ENCODE assay signal across 1 cellular context in the genomic region with DNA sequence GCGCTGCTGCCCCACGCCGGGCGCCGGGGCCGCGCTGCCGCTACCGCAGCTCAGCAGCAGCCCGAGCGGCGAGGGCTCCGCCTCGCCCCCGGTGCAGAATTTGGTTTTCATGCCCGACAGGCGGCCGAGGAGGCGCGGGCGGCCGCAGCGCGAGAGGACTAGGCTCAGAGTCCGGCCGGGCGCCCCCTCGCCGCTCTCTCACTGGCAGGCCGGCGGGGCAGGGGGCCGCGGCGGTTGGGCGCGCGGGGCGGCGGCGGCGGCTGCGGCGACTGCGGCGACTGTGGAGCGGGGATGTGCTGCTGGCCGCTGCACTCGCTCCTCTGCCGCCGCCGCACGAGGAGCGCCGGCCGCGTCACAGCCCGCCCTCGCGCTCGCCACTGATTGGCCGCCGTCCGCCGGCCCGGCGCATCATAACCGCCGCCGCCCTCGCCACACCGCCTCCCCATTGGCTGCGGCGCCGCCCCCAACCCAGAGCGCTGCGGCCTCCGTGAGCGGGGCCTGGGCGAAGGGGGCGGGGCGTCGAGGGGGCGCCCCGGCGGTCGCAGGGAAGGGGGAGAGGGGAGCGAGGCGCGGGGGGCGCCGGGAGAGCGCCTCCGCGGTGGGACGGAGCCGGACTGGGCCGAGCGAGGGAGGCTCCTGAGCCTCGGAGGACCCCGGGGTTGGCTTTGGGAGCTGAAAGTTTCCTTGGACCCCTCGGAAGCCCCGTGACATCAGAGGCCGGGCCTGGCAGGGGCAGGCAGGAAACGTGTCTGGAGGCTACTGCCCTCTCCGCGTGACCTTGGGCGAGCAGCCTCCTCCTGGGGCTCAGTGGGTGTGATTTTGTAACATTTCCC.
TF ChIP-seq lines count a peak whose summit lies in the region.

A gene (minus strand): TSS at position 322 of the 833 bp plus-strand sequence. CDS start 211 bp downstream, at position 111.

TF ChIP-seq in K562, 482 proteins besides CTCF, POLR2A, EP300 and RAD21 (continued from another document and continues in another):
- TF ChIP-seq, protein P1, sequence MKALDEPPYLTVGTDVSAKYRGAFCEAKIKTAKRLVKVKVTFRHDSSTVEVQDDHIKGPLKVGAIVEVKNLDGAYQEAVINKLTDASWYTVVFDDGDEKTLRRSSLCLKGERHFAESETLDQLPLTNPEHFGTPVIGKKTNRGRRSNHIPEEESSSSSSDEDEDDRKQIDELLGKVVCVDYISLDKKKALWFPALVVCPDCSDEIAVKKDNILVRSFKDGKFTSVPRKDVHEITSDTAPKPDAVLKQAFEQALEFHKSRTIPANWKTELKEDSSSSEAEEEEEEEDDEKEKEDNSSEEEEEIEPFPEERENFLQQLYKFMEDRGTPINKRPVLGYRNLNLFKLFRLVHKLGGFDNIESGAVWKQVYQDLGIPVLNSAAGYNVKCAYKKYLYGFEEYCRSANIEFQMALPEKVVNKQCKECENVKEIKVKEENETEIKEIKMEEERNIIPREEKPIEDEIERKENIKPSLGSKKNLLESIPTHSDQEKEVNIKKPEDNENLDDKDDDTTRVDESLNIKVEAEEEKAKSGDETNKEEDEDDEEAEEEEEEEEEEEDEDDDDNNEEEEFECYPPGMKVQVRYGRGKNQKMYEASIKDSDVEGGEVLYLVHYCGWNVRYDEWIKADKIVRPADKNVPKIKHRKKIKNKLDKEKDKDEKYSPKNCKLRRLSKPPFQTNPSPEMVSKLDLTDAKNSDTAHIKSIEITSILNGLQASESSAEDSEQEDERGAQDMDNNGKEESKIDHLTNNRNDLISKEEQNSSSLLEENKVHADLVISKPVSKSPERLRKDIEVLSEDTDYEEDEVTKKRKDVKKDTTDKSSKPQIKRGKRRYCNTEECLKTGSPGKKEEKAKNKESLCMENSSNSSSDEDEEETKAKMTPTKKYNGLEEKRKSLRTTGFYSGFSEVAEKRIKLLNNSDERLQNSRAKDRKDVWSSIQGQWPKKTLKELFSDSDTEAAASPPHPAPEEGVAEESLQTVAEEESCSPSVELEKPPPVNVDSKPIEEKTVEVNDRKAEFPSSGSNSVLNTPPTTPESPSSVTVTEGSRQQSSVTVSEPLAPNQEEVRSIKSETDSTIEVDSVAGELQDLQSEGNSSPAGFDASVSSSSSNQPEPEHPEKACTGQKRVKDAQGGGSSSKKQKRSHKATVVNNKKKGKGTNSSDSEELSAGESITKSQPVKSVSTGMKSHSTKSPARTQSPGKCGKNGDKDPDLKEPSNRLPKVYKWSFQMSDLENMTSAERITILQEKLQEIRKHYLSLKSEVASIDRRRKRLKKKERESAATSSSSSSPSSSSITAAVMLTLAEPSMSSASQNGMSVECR (CRISPR knock-in tag; IDR thresholded peaks at IDR 0.05): 0 out of 2 replicates have a peak, but pooled peaks have one; percentile 23
- TF ChIP-seq ZFX (CRISPR knock-in tag; IDR thresholded peaks at IDR 0.05): peak; percentile 91
- TF ChIP-seq, protein P2, sequence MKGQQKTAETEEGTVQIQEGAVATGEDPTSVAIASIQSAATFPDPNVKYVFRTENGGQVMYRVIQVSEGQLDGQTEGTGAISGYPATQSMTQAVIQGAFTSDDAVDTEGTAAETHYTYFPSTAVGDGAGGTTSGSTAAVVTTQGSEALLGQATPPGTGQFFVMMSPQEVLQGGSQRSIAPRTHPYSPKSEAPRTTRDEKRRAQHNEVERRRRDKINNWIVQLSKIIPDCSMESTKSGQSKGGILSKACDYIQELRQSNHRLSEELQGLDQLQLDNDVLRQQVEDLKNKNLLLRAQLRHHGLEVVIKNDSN (CRISPR knock-in tag; IDR thresholded peaks at IDR 0.05): peak; percentile 57
- peak; percentile 91 for TF ChIP-seq TAF1 (IDR thresholded peaks at IDR 0.05; ENCODE audit: control insufficient read depth, extremely low read depth, insufficient read depth, low read length, severe bottlenecking)
- TF ChIP-seq MBD2 (IDR thresholded peaks at IDR 0.05; ENCODE audit: borderline replicate concordance, low read depth): peak; percentile 58; the same call in 1 of the 2 replicates
- TF ChIP-seq EWSR1 (IDR thresholded peaks at IDR 0.05; ENCODE audit: borderline replicate concordance, low read depth, partially characterized antibody): no peak
- TF ChIP-seq, protein P3, sequence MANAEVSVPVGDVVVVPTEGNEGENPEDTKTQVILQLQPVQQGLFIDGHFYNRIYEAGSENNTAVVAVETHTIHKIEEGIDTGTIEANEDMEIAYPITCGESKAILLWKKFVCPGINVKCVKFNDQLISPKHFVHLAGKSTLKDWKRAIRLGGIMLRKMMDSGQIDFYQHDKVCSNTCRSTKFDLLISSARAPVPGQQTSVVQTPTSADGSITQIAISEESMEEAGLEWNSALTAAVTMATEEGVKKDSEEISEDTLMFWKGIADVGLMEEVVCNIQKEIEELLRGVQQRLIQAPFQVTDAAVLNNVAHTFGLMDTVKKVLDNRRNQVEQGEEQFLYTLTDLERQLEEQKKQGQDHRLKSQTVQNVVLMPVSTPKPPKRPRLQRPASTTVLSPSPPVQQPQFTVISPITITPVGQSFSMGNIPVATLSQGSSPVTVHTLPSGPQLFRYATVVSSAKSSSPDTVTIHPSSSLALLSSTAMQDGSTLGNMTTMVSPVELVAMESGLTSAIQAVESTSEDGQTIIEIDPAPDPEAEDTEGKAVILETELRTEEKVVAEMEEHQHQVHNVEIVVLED (CRISPR knock-in tag; IDR thresholded peaks at IDR 0.05): peak; percentile 61
- TF ChIP-seq JUN (IDR thresholded peaks at IDR 0.05; ENCODE audit: borderline replicate concordance, low read depth, low read length): peak; percentile 34; the same call in 1 of the 2 replicates
- TF ChIP-seq JUN (CRISPR knock-in tag; IDR thresholded peaks at IDR 0.05; ENCODE audit: borderline replicate concordance): peak; percentile 77; the same call in 1 of the 2 replicates
- no peak for TF ChIP-seq MTA2 (IDR thresholded peaks at IDR 0.05; ENCODE audit: low read depth)
- TF ChIP-seq NBN (IDR thresholded peaks at IDR 0.05; ENCODE audit: low read depth): no peak
- TF ChIP-seq ETV1 (tag; conservative IDR thresholded peaks at IDR 0.05; ENCODE audit: low read depth): no peak
- peak; percentile 92 for TF ChIP-seq CREM (IDR thresholded peaks at IDR 0.05; ENCODE audit: low read depth)
- peak; percentile 50 for TF ChIP-seq FUS (optimal IDR thresholded peaks at IDR 0.05; ENCODE audit: low read depth, low read length)
- TF ChIP-seq POLR2AphosphoS5 (IDR thresholded peaks at IDR 0.05; ENCODE audit: control insufficient read depth, insufficient read depth, low read depth, low read length): 0 out of 2 replicates have a peak, but pooled peaks have one; percentile 34
- TF ChIP-seq, protein P4, sequence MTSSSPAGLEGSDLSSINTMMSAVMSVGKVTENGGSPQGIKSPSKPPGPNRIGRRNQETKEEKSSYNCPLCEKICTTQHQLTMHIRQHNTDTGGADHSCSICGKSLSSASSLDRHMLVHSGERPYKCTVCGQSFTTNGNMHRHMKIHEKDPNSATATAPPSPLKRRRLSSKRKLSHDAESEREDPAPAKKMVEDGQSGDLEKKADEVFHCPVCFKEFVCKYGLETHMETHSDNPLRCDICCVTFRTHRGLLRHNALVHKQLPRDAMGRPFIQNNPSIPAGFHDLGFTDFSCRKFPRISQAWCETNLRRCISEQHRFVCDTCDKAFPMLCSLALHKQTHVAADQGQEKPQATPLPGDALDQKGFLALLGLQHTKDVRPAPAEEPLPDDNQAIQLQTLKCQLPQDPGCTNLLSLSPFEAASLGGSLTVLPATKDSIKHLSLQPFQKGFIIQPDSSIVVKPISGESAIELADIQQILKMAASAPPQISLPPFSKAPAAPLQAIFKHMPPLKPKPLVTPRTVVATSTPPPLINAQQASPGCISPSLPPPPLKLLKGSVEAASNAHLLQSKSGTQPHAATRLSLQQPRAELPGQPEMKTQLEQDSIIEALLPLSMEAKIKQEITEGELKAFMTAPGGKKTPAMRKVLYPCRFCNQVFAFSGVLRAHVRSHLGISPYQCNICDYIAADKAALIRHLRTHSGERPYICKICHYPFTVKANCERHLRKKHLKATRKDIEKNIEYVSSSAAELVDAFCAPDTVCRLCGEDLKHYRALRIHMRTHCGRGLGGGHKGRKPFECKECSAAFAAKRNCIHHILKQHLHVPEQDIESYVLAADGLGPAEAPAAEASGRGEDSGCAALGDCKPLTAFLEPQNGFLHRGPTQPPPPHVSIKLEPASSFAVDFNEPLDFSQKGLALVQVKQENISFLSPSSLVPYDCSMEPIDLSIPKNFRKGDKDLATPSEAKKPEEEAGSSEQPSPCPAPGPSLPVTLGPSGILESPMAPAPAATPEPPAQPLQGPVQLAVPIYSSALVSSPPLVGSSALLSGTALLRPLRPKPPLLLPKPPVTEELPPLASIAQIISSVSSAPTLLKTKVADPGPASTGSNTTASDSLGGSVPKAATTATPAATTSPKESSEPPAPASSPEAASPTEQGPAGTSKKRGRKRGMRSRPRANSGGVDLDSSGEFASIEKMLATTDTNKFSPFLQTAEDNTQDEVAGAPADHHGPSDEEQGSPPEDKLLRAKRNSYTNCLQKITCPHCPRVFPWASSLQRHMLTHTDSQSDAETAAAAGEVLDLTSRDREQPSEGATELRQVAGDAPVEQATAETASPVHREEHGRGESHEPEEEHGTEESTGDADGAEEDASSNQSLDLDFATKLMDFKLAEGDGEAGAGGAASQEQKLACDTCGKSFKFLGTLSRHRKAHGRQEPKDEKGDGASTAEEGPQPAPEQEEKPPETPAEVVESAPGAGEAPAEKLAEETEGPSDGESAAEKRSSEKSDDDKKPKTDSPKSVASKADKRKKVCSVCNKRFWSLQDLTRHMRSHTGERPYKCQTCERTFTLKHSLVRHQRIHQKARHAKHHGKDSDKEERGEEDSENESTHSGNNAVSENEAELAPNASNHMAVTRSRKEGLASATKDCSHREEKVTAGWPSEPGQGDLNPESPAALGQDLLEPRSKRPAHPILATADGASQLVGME (CRISPR knock-in tag; IDR thresholded peaks at IDR 0.05): no peak
- no peak for TF ChIP-seq TEAD1 (CRISPR knock-in tag; IDR thresholded peaks at IDR 0.05)
- no peak for TF ChIP-seq EHMT2 (IDR thresholded peaks at IDR 0.05)
- no peak for TF ChIP-seq TSC22D4 (tag; IDR thresholded peaks at IDR 0.05)
- TF ChIP-seq, protein P5, sequence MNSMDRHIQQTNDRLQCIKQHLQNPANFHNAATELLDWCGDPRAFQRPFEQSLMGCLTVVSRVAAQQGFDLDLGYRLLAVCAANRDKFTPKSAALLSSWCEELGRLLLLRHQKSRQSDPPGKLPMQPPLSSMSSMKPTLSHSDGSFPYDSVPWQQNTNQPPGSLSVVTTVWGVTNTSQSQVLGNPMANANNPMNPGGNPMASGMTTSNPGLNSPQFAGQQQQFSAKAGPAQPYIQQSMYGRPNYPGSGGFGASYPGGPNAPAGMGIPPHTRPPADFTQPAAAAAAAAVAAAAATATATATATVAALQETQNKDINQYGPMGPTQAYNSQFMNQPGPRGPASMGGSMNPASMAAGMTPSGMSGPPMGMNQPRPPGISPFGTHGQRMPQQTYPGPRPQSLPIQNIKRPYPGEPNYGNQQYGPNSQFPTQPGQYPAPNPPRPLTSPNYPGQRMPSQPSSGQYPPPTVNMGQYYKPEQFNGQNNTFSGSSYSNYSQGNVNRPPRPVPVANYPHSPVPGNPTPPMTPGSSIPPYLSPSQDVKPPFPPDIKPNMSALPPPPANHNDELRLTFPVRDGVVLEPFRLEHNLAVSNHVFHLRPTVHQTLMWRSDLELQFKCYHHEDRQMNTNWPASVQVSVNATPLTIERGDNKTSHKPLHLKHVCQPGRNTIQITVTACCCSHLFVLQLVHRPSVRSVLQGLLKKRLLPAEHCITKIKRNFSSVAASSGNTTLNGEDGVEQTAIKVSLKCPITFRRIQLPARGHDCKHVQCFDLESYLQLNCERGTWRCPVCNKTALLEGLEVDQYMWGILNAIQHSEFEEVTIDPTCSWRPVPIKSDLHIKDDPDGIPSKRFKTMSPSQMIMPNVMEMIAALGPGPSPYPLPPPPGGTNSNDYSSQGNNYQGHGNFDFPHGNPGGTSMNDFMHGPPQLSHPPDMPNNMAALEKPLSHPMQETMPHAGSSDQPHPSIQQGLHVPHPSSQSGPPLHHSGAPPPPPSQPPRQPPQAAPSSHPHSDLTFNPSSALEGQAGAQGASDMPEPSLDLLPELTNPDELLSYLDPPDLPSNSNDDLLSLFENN (IDR thresholded peaks at IDR 0.05; ENCODE audit: low read depth in 2 of 2, low read length in 2 of 2): peak in 1 of 2 experiments; percentile 38; a peak in 1 of 4 replicates
- TF ChIP-seq CBX2 (IDR thresholded peaks at IDR 0.05; ENCODE audit: insufficient read depth, low read length, poor library complexity, severe bottlenecking): no peak
- TF ChIP-seq SNIP1 (IDR thresholded peaks at IDR 0.05; ENCODE audit: low read depth): no peak
- peak; percentile 71 for TF ChIP-seq CCNT2 (IDR thresholded peaks at IDR 0.05; ENCODE audit: borderline replicate concordance, extremely low read depth, insufficient read length, low read depth, low read length)
- TF ChIP-seq HDAC1 (IDR thresholded peaks at IDR 0.05): peak in 1 of 2 experiments; percentile 51; a peak in 1 of 4 replicates
- TF ChIP-seq NRF1 (conservative IDR thresholded peaks at IDR 0.05 in 1 of 2, IDR thresholded peaks at IDR 0.05 in 1 of 2): peak; percentile 67 to 73; a peak in 2 of 4 replicates
- TF ChIP-seq, protein P6, sequence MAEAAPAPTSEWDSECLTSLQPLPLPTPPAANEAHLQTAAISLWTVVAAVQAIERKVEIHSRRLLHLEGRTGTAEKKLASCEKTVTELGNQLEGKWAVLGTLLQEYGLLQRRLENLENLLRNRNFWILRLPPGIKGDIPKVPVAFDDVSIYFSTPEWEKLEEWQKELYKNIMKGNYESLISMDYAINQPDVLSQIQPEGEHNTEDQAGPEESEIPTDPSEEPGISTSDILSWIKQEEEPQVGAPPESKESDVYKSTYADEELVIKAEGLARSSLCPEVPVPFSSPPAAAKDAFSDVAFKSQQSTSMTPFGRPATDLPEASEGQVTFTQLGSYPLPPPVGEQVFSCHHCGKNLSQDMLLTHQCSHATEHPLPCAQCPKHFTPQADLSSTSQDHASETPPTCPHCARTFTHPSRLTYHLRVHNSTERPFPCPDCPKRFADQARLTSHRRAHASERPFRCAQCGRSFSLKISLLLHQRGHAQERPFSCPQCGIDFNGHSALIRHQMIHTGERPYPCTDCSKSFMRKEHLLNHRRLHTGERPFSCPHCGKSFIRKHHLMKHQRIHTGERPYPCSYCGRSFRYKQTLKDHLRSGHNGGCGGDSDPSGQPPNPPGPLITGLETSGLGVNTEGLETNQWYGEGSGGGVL (CRISPR knock-in tag; IDR thresholded peaks at IDR 0.05): no peak
- no peak for TF ChIP-seq ZNF253 (CRISPR knock-in tag; conservative IDR thresholded peaks at IDR 0.05)
- peak; percentile 82 for TF ChIP-seq PHF8 (IDR thresholded peaks at IDR 0.05; ENCODE audit: borderline replicate concordance, low read length)
- TF ChIP-seq ZNF140 (CRISPR knock-in tag; IDR thresholded peaks at IDR 0.05): no peak
- no peak for TF ChIP-seq U2AF2 (optimal IDR thresholded peaks at IDR 0.05; ENCODE audit: low read depth, low read length)
- 0 out of 2 replicates have a peak, but pooled peaks have one; percentile 16 for TF ChIP-seq DMBX1 (CRISPR knock-in tag; IDR thresholded peaks at IDR 0.05; ENCODE audit: borderline replicate concordance)
- TF ChIP-seq RB1 (IDR thresholded peaks at IDR 0.05; ENCODE audit: low read depth): peak; percentile 72
- peak; percentile 40 for TF ChIP-seq SAP30 (IDR thresholded peaks at IDR 0.05; ENCODE audit: borderline replicate concordance, insufficient read depth, low read depth, low read length, poor library complexity, severe bottlenecking)
- no peak for TF ChIP-seq FOXK2 (conservative IDR thresholded peaks at IDR 0.05 in 1 of 2, IDR thresholded peaks at IDR 0.05 in 1 of 2; ENCODE audit: low read depth in 2 of 2)
- TF ChIP-seq SRSF1 (IDR thresholded peaks at IDR 0.05; ENCODE audit: low read depth, low read length): no peak
- TF ChIP-seq CHD2 (IDR thresholded peaks at IDR 0.05; ENCODE audit: low read depth, low read length): peak; percentile 48; the same call in 1 of the 2 replicates
- peak; percentile 87 for TF ChIP-seq POLR2G (IDR thresholded peaks at IDR 0.05; ENCODE audit: low read depth, low read length)
